Comparison of ENCODE assay signal across 8 cellular contexts in genomic region chr14:24241829-24242443, GRCh38. TPM values are rescaled to one million over a fixed set of nuclear protein-coding genes. Genes with fewer than 3 reads are reported as not detected.
DNase-seq lines count a peak whose midpoint lies in the region; ATAC-seq and TF ChIP-seq lines count a peak whose summit lies in the region.

No MANE protein-coding gene starts in this region.

- H3K36me3 ChIP-seq in ACC112 (ENCODE audit: insufficient read depth, low read length): peaks cover 29% of the 10 kb centered on the region

- H3K27ac ChIP-seq in ACC112 (ENCODE audit: low read depth, low read length): peak overlapping the region; percentile 91

- peak; percentile 43; the same call in 1 of the 2 replicates for TF ChIP-seq CTCF in WI38 (IDR thresholded peaks at IDR 0.05; ENCODE audit: low read depth, low read length)

- peaks cover 49% of the 10 kb centered on the region for H3K4me1 ChIP-seq in ACC112 (ENCODE audit: control insufficient read depth, insufficient read depth, low read length, unreplicated experiment)

- H3K27me3 ChIP-seq in ACC112 (ENCODE audit: insufficient read depth, low read length): no peaks in the 10 kb centered on the region

- H3K79me2 ChIP-seq in ACC112 (ENCODE audit: control insufficient read depth, insufficient read depth, low read length, unreplicated experiment): peaks cover 32% of the 10 kb centered on the region

- peak; percentile 85 for ATAC-seq in GM18511 (IDR thresholded peaks at IDR 0.05; ENCODE audit: unreplicated experiment)
- peak; percentile 82 for ATAC-seq in HG03039 (IDR thresholded peaks at IDR 0.05; ENCODE audit: unreplicated experiment)

- peak overlapping the region; percentile 62 for H2AFZ ChIP-seq in ACC112 (ENCODE audit: low read length, unreplicated experiment)

- DNase-seq in NCI-H2196 (lab: John Stamatoyannopoulos, UW; ENCODE audit: unreplicated experiment) (peak; percentile 93), cerebellum (ENCODE audit: low spot score) (peak; percentile 98), kidney tubule cell (ENCODE audit: low spot score) (peak; percentile 93)
- peak; percentile 89 to 91 for DNase-seq in stimulated activated CD4-positive, alpha-beta T cell treated with anti-CD3 and anti-CD28 coated beads, Interleukin-1b, Interleukin-23, amount 100 ng/mL, for 4 hours (ENCODE audit: low read depth in 2 of 2)

- H3K4me3 ChIP-seq in ACC112 (ENCODE audit: low read depth, low read length) (peak overlapping the region; percentile 89), WI38 (ENCODE audit: low read depth, low read length) (peak overlapping the region; percentile 73)

RNA-seq across cellular contexts. Expression of gene TINF2, which starts 0.5 kb away (rescaled TPM):
- 29.4 TPM for total RNA-seq in cerebellum

RNA-seq across cellular contexts. Expression of gene GMPR2, which starts 9.2 kb away (rescaled TPM):
- total RNA-seq in cerebellum: 31.0 TPM

RNA-seq across cellular contexts. Expression of gene NEDD8, which starts 9.8 kb away (rescaled TPM):
- 56.8 TPM for total RNA-seq in cerebellum

RNA-seq across cellular contexts. Expression of gene TGM1, which starts 21.0 kb away (rescaled TPM):
- total RNA-seq in cerebellum: 1.1 TPM

RNA-seq across cellular contexts. Expression of gene MDP1, which starts 26.1 kb away (rescaled TPM):
- 13.1 TPM for total RNA-seq in cerebellum

Comparison
In these comparisons a context has a peak if more than half of its experiments do, and no peak if none do; other contexts are left out.
1. Peak in every context shown above with its lines: DNase-seq, ATAC-seq, H3K4me3 ChIP-seq and H3K27ac ChIP-seq.